In the genomic region with DNA sequence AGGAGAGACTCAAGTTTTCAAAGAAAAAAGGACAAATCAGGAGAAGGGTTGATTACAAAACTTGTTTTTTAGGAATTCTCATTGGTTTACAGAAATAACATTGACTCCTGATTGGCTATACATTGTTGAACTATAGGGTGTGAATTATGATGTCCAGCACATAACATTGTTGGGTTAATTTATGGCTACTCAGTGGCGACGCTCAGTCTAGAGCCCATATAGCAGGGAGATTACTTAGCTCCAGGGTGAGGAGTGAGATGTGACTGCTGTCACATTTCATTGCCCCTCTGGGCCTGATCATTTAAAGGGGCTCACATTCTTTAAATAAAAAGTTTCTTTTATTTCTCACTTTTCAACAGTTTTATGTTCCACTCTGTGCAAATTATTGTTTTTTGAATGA, we compare ENCODE assay signal across 19 cellular contexts.
DNase-seq lines count a peak whose midpoint lies in the region; ATAC-seq and TF ChIP-seq lines count a peak whose summit lies in the region.
"Had no signal": no experiment of that assay in that cellular context is flagged by ENCODE, and none has a peak within 500 bp of the region (broad histone marks: within the 10 kb centered on the region; RNA-seq: fewer than 3 reads in every experiment).

No MANE protein-coding gene starts in this region.

- H3K36me3 ChIP-seq in HEK293 (ENCODE audit: control insufficient read depth in 2 of 2, insufficient read depth in 1 of 2, low read length in 2 of 2) (no peaks in the 10 kb centered on the region), mesenchymal stem cell (ENCODE audit: control insufficient read depth in 1 of 2, insufficient read depth in 2 of 2, low read depth in 1 of 2, low read length in 2 of 2) (no peaks in the 10 kb centered on the region), parathyroid adenoma (ENCODE audit: control insufficient read depth, insufficient read depth, low read length) (no peaks in the 10 kb centered on the region), MM.1S (replicated peaks; ENCODE audit: insufficient read depth, low read length) (no peaks in the 10 kb centered on the region)

- POLR2A ChIA-PET in HEK293 (lab: Yijun Ruan, JAX): no interaction called here

- no peak overlapping the region for H2BK12ac ChIP-seq in mesenchymal stem cell (ENCODE audit: low read length in 2 of 2)

- no peaks in the 10 kb centered on the region for H3F3A ChIP-seq in MM.1S (ENCODE audit: insufficient read depth, low read length)

- CTCF ChIA-PET in HEK293 (lab: Yijun Ruan, JAX): interaction anchor here (0.6 kb wide), 1 partner anchor 643 kb away, joined by 3 read pairs; no protein-coding TSS in a partner anchor

- no peak for ATAC-seq in esophagus mucosa
- ATAC-seq: A549 had no signal

- H2BK120ac ChIP-seq in mesenchymal stem cell (ENCODE audit: low read depth, low read length): no peak overlapping the region

- H3K9ac ChIP-seq in mesenchymal stem cell (ENCODE audit: low read length) (peak overlapping the region; percentile 70), parathyroid adenoma (no peak overlapping the region), MM.1S (ENCODE audit: low read length) (no peak overlapping the region)

- H3K4me2 ChIP-seq in mesenchymal stem cell (ENCODE audit: low read length, poor library complexity, severe bottlenecking) (no peak overlapping the region), parathyroid adenoma (ENCODE audit: low read length) (no peak overlapping the region), MM.1S (ENCODE audit: low read depth, low read length) (no peak overlapping the region)
- H3K4me2 ChIP-seq: A549 had no signal

- TF ChIP-seq CTCF in HEK293 (tag by site-specific recombination; IDR thresholded peaks at IDR 0.05) (no peak), parathyroid adenoma (IDR thresholded peaks at IDR 0.05) (no peak), MM.1S (IDR thresholded peaks at IDR 0.05; ENCODE audit: low read length) (no peak)

- 33% methylated on average over 2 of the region's 2 CpGs for WGBS in mesenchymal stem cell

- H4K20me1 ChIP-seq in MM.1S (ENCODE audit: insufficient read depth, low read length): no peaks in the 10 kb centered on the region

- H3K9me3 ChIP-seq in HEK293 (ENCODE audit: control insufficient read depth, insufficient read depth, low read depth, low read length): no peaks in the 10 kb centered on the region
- no peaks in the 10 kb centered on the region for H3K9me3 ChIP-seq in mesenchymal stem cell (ENCODE audit: control insufficient read depth, low read length)
- no peaks in the 10 kb centered on the region for H3K9me3 ChIP-seq in parathyroid adenoma (ENCODE audit: control insufficient read depth, low read length)
- no peaks in the 10 kb centered on the region for H3K9me3 ChIP-seq in MM.1S (replicated peaks; ENCODE audit: insufficient read depth, low read length)
- H3K9me3 ChIP-seq: A549 had no signal

- H3K9me2 ChIP-seq in MM.1S (replicated peaks; ENCODE audit: insufficient read depth, low read length): no peaks in the 10 kb centered on the region

- peak; percentile 31 for DNase-seq in NCI-H748 (lab: John Stamatoyannopoulos, UW; ENCODE audit: unreplicated experiment)
- no peak for DNase-seq in NCI-H748 treated with DMSO at 0.1 percent for 48 hours (lab: John Stamatoyannopoulos, UW)
- DNase-seq in mesenchymal stem cell: no peak
- no peak for DNase-seq in erythroblast (lab: John Stamatoyannopoulos, UW)
- no peak for DNase-seq in MM.1S
- DNase-seq: AML-193; CD4-positive, alpha-beta memory T cell; DMS153; DMS79; GF-D8; H9; HFFc6; IMR-90 had no signal

- no peak overlapping the region for H3K4ac ChIP-seq in mesenchymal stem cell (ENCODE audit: low read depth in 1 of 2, low read length in 2 of 2)

- H3K27ac ChIP-seq in HEK293 (ENCODE audit: extremely low read depth, low read depth, low read length) (no peak overlapping the region), mesenchymal stem cell (ENCODE audit: low read length, poor library complexity, severe bottlenecking) (no peak overlapping the region), parathyroid adenoma (peak overlapping the region; percentile 80), MM.1S (ENCODE audit: low read length) (no peak overlapping the region)
- H3K27ac ChIP-seq: 22Rv1, A549, C4-2B had no signal

- H3K27me3 ChIP-seq in mesenchymal stem cell (ENCODE audit: control insufficient read depth in 1 of 2, insufficient read depth in 1 of 2, low read length in 2 of 2) (no peaks in the 10 kb centered on the region), parathyroid adenoma (ENCODE audit: control insufficient read depth, insufficient read depth, low read length) (no peaks in the 10 kb centered on the region), MM.1S (replicated peaks; ENCODE audit: insufficient read depth, low read length) (no peaks in the 10 kb centered on the region)

- H3K4me1 ChIP-seq in HEK293 (ENCODE audit: control insufficient read depth, insufficient read depth, low read length) (no peaks in the 10 kb centered on the region), mesenchymal stem cell (ENCODE audit: control insufficient read depth, insufficient read depth, low read depth, low read length) (no peaks in the 10 kb centered on the region), parathyroid adenoma (peaks cover 6% of the 10 kb centered on the region), MM.1S (ENCODE audit: low read length) (no peaks in the 10 kb centered on the region)
- H3K4me1 ChIP-seq: A549 had no signal

- no peak overlapping the region for H2BK5ac ChIP-seq in mesenchymal stem cell (ENCODE audit: low read depth, low read length, poor library complexity, severe bottlenecking)

- no peaks in the 10 kb centered on the region for H3K79me1 ChIP-seq in mesenchymal stem cell (replicated peaks; ENCODE audit: low read length, poor library complexity, severe bottlenecking)

- TF ChIP-seq POLR2A in erythroblast (IDR thresholded peaks at IDR 0.05; ENCODE audit: low read length): no peak

- no peak overlapping the region for H4K91ac ChIP-seq in mesenchymal stem cell (ENCODE audit: low read length)

- H3K79me2 ChIP-seq in parathyroid adenoma: no peaks in the 10 kb centered on the region
- H3K79me2 ChIP-seq in MM.1S (ENCODE audit: low read length): no peaks in the 10 kb centered on the region

- no peak overlapping the region for H4K8ac ChIP-seq in mesenchymal stem cell (ENCODE audit: low read length)

- H2AFZ ChIP-seq in mesenchymal stem cell (ENCODE audit: low read depth, low read length) (no peak overlapping the region), parathyroid adenoma (peak overlapping the region; percentile 1), MM.1S (ENCODE audit: low read length) (no peak overlapping the region)

- no peak overlapping the region for H3K23ac ChIP-seq in mesenchymal stem cell (ENCODE audit: low read length in 2 of 2)

- H3K14ac ChIP-seq in mesenchymal stem cell (ENCODE audit: low read length in 2 of 2): no peak overlapping the region

- H3K4me3 ChIP-seq in HEK293 (ENCODE audit: low read depth, low read length) (no peak overlapping the region), mesenchymal stem cell (ENCODE audit: insufficient read depth in 1 of 2, low read depth in 1 of 2, low read length in 2 of 2) (no peak overlapping the region), parathyroid adenoma (ENCODE audit: low read depth, low read length) (no peak overlapping the region), MM.1S (ENCODE audit: low read length) (no peak overlapping the region)
- H3K4me3 ChIP-seq: A549 had no signal

- no peak overlapping the region for H3K18ac ChIP-seq in mesenchymal stem cell (ENCODE audit: low read depth in 1 of 2, low read length in 2 of 2)

- no peak overlapping the region for H2BK15ac ChIP-seq in mesenchymal stem cell (ENCODE audit: low read depth, poor library complexity, severe bottlenecking)

- no peak overlapping the region for H2AK5ac ChIP-seq in mesenchymal stem cell (ENCODE audit: low read length, severe bottlenecking)

TF ChIP-seq in HEK293, 187 proteins besides CTCF, POLR2A, EP300 and RAD21:
- TF ChIP-seq SETDB1 (IDR thresholded peaks at IDR 0.05; ENCODE audit: insufficient read length, low read length) (peak; percentile 60), ZNF530 (tag by site-specific recombination; IDR thresholded peaks at IDR 0.05; ENCODE audit: low read depth) (no peak)
